In genomic region chr1:3061981-3062615, GRCh38 we compare ENCODE assay signal across 25 cellular contexts. TPM values are rescaled to one million over a fixed set of nuclear protein-coding genes. Genes with fewer than 3 reads are reported as not detected.
DNase-seq lines count a peak whose midpoint lies in the region; ATAC-seq, FAIRE-seq and TF ChIP-seq lines count a peak whose summit lies in the region.
"Had no signal": no experiment of that assay in that cellular context is flagged by ENCODE, and none has a peak within 500 bp of the region (broad histone marks: within the 10 kb centered on the region; RNA-seq: fewer than 3 reads in every experiment).

No MANE protein-coding gene starts in this region.

- intact Hi-C loops in activated B cell treated with CpG ODN at 0.5 μM for 24 hours (cut with micrococcal nuclease) (no loop called here), HepG2 (cut with micrococcal nuclease; ENCODE audit: unreplicated experiment) (no loop called here)

- peaks cover 10% of the 10 kb centered on the region for H3K27me3 Mint-ChIP-seq in activated B cell treated with CpG ODN at 0.5 μM for 24 hours
- peaks cover 36% of the 10 kb centered on the region for H3K27me3 Mint-ChIP-seq in stimulated activated memory B cell treated with anti-CD40 and anti-IgM and Interleukin-4, amounts not matched to agents 10 μg/mL and 1 μg/mL and 100 μg/mL, for 72 hours

- H3K36me3 ChIP-seq in HUES48 (ENCODE audit: control insufficient read depth, insufficient read depth, low read length) (no peaks in the 10 kb centered on the region), HepG2 (replicated peaks in 1 of 2; ENCODE audit: control insufficient read depth in 1 of 2, insufficient read depth in 2 of 2, low read length in 2 of 2) (no peaks in the 10 kb centered on the region)
- H3K36me3 ChIP-seq: right lobe of liver, SJSA1 had no signal

- TF ChIP-seq RAD21 in HepG2 (CRISPR knock-in tag; IDR thresholded peaks at IDR 0.05), result no peak

- no peak for ATAC-seq in activated B cell treated with CpG ODN at 0.5 μM for 24 hours (ENCODE audit: low read depth)
- ATAC-seq in HepG2, result no peak; the same call in 2 of the 3 replicates
- ATAC-seq in stimulated activated memory B cell treated with anti-CD40 and anti-IgM and Interleukin-4, amounts not matched to agents 10 μg/mL and 1 μg/mL and 100 μg/mL, for 72 hours, result peak; percentile 10
- no peak for ATAC-seq in GM18511 (IDR thresholded peaks at IDR 0.05; ENCODE audit: unreplicated experiment)
- ATAC-seq: activated CD4-positive, CD25-positive, alpha-beta regulatory T cell treated with anti-CD3 and anti-CD28 coated beads, Interleukin-2, amount 50 U/mL, for 24 hours; effector memory CD8-positive, alpha-beta T cell; right lobe of liver had no signal

- TF ChIP-seq EP300 in HepG2 (IDR thresholded peaks at IDR 0.05; ENCODE audit: low read depth in 2 of 2, low read length in 2 of 2) (no peak), HepG2 (CRISPR knock-in tag; IDR thresholded peaks at IDR 0.05; ENCODE audit: borderline replicate concordance) (no peak)

- no peaks in the 10 kb centered on the region for H3K79me2 ChIP-seq in HepG2 (ENCODE audit: insufficient read depth, low read length)

- FAIRE-seq in HepG2 (lab: Jason Lieb, UNC), result no peak
- FAIRE-seq: GM18507, keratinocyte had no signal

- no peak overlapping the region for H2AFZ ChIP-seq in HepG2 (ENCODE audit: low read length)

- no peak overlapping the region for H3K27ac Mint-ChIP-seq in activated B cell treated with CpG ODN at 0.5 μM for 24 hours
- no peak overlapping the region for H3K27ac Mint-ChIP-seq in stimulated activated memory B cell treated with anti-CD40 and anti-IgM and Interleukin-4, amounts not matched to agents 10 μg/mL and 1 μg/mL and 100 μg/mL, for 72 hours
- H3K27ac Mint-ChIP-seq: effector memory CD8-positive, alpha-beta T cell; mesothelial cell of epicardium; stimulated activated naive CD8-positive, alpha-beta T cell treated with anti-CD3 and anti-CD28 coated beads, Interleukin-15, amount 100 ng/mL, for 72 hours had no signal

- peaks cover 5% of the 10 kb centered on the region; the same call in 1 of the 2 replicates for H3K4me1 ChIP-seq in HUES48 (ENCODE audit: control insufficient read depth, insufficient read depth, low read length)
- H3K4me1 ChIP-seq in HepG2 (ENCODE audit: insufficient read depth, low read length), result peaks cover 23% of the 10 kb centered on the region
- H3K4me1 ChIP-seq: SJSA1 had no signal

- H3K4me1 Mint-ChIP-seq in activated B cell treated with CpG ODN at 0.5 μM for 24 hours, result no peaks in the 10 kb centered on the region
- H3K4me1 Mint-ChIP-seq in stimulated activated memory B cell treated with anti-CD40 and anti-IgM and Interleukin-4, amounts not matched to agents 10 μg/mL and 1 μg/mL and 100 μg/mL, for 72 hours, result no peaks in the 10 kb centered on the region
- H3K4me1 Mint-ChIP-seq: mesothelial cell of epicardium, neural crest cell had no signal

- 2% methylated on average over 9 of the region's 21 CpGs for WGBS in HepG2 (ENCODE audit: low lambda C conversion rate)

- in situ Hi-C loops in HepG2 (cut with HindIII; ENCODE audit: extremely low pct_ligation_motif_present, low pct_unique_long_range_greater_than_20kb), result loop anchor here (25.0 kb wide), 1 partner anchor 225 kb away; no protein-coding TSS in a partner anchor

- peak; percentile 4 for DNase-seq in activated B cell treated with CpG ODN at 0.5 μM for 24 hours
- no peak for DNase-seq in HepG2 (ENCODE audit: low spot score)
- DNase-seq in NCI-H526 (lab: John Stamatoyannopoulos, UW), result no peak
- DNase-seq in kidney tubule cell (ENCODE audit: low spot score), result no peak
- DNase-seq: anterior cingulate cortex; cerebellar nuclear complex; COR-L47; effector memory CD8-positive, alpha-beta T cell; NCI-H1105; NCI-H2171; NCI-H748 treated with DMSO at 0.1 percent for 48 hours; stimulated activated naive CD8-positive, alpha-beta T cell treated with anti-CD3 and anti-CD28 coated beads, Interleukin-15, amount 100 ng/mL, for 72 hours; T-helper 2 cell had no signal

- H3K4me2 ChIP-seq in HepG2 (ENCODE audit: low read depth, low read length), result peak overlapping the region; percentile 33; the same call in 1 of the 2 replicates

- H3K27ac ChIP-seq in HUES48 (ENCODE audit: low read depth, low read length), result no peak overlapping the region
- H3K27ac ChIP-seq in HepG2 (ENCODE audit: extremely low read length, insufficient read depth, low read length), result no peak overlapping the region
- H3K27ac ChIP-seq: right lobe of liver, SJSA1 had no signal

- H3K27me3 ChIP-seq in HUES48 (ENCODE audit: control insufficient read depth, insufficient read depth, low read length), result peaks cover 86% of the 10 kb centered on the region
- H3K27me3 ChIP-seq in HepG2 (ENCODE audit: control insufficient read depth in 1 of 2, insufficient read depth in 2 of 2, low read length in 2 of 2), result peaks cover 10 to 58% of the 10 kb centered on the region in 2 experiments; a peak in 4 of 5 replicates

- no peak overlapping the region for H3K4me3 Mint-ChIP-seq in activated B cell treated with CpG ODN at 0.5 μM for 24 hours
- H3K4me3 Mint-ChIP-seq in stimulated activated memory B cell treated with anti-CD40 and anti-IgM and Interleukin-4, amounts not matched to agents 10 μg/mL and 1 μg/mL and 100 μg/mL, for 72 hours, result no peak overlapping the region
- H3K4me3 Mint-ChIP-seq: effector memory CD8-positive, alpha-beta T cell; mesothelial cell of epicardium; neural crest cell; stimulated activated naive CD8-positive, alpha-beta T cell treated with anti-CD3 and anti-CD28 coated beads, Interleukin-15, amount 100 ng/mL, for 72 hours had no signal

- TF ChIP-seq CTCF in activated B cell treated with CpG ODN at 0.5 μM for 24 hours (IDR thresholded peaks at IDR 0.05) (no peak), HepG2 (CRISPR knock-in tag; IDR thresholded peaks at IDR 0.05) (no peak)

- no peaks in the 10 kb centered on the region for H3K9me3 ChIP-seq in HUES48 (ENCODE audit: control insufficient read depth, insufficient read depth, low read length)
- H3K9me3 ChIP-seq in HepG2 (ENCODE audit: low read length), result no peaks in the 10 kb centered on the region
- H3K9me3 ChIP-seq: right lobe of liver, SJSA1 had no signal

- H4K20me1 ChIP-seq in HepG2 (ENCODE audit: insufficient read depth, low read length), result no peaks in the 10 kb centered on the region

- no peaks in the 10 kb centered on the region for H3K9me3 Mint-ChIP-seq in activated B cell treated with CpG ODN at 0.5 μM for 24 hours
- no peaks in the 10 kb centered on the region for H3K9me3 Mint-ChIP-seq in stimulated activated memory B cell treated with anti-CD40 and anti-IgM and Interleukin-4, amounts not matched to agents 10 μg/mL and 1 μg/mL and 100 μg/mL, for 72 hours
- H3K9me3 Mint-ChIP-seq: effector memory CD8-positive, alpha-beta T cell; neural crest cell; stimulated activated naive CD8-positive, alpha-beta T cell treated with anti-CD3 and anti-CD28 coated beads, Interleukin-15, amount 100 ng/mL, for 72 hours had no signal

- H3K9ac ChIP-seq in HUES48 (ENCODE audit: low read depth, low read length), result no peak overlapping the region
- H3K9ac ChIP-seq in HepG2 (ENCODE audit: insufficient read depth, low read depth, low read length), result no peak overlapping the region

- H3K4me3 ChIP-seq in HUES48 (ENCODE audit: low read depth, low read length) (peak overlapping the region; percentile 20), HepG2 (replicated peaks in 1 of 3; ENCODE audit: insufficient read depth in 1 of 3, low read depth in 2 of 3, low read length in 3 of 3) (no peak overlapping the region)
- H3K4me3 ChIP-seq: right lobe of liver, SJSA1 had no signal

- POLR2A ChIA-PET in activated B cell treated with CpG ODN at 0.5 μM for 24 hours (lab: Charles Lee), result no interaction called here
- POLR2A ChIA-PET in HepG2 (lab: Yijun Ruan, JAX), result no interaction called here

- CTCF ChIA-PET in activated B cell treated with CpG ODN at 0.5 μM for 24 hours (lab: Charles Lee) (no interaction called here), HepG2 (lab: Yijun Ruan, JAX; ENCODE audit: low intra/inter-chr PET ratio, low total read pairs) (no interaction called here)

- TF ChIP-seq POLR2A in HepG2 (IDR thresholded peaks at IDR 0.05; ENCODE audit: insufficient read depth in 1 of 2, low read depth in 2 of 2, low read length in 2 of 2), result no peak

- no TSS peak for BruUV-seq in HepG2 (replicated peaks; lab: Mats Ljungman, UMichigan)

- H3K36me3 Mint-ChIP-seq in activated B cell treated with CpG ODN at 0.5 μM for 24 hours (ENCODE audit: low read depth), result no peaks in the 10 kb centered on the region
- H3K36me3 Mint-ChIP-seq in stimulated activated memory B cell treated with anti-CD40 and anti-IgM and Interleukin-4, amounts not matched to agents 10 μg/mL and 1 μg/mL and 100 μg/mL, for 72 hours, result no peaks in the 10 kb centered on the region
- H3K36me3 Mint-ChIP-seq: mesothelial cell of epicardium had no signal

RNA-seq across cellular contexts. Expression of gene PRDM16, which starts 6.9 kb away (rescaled TPM):
- total RNA-seq in activated B cell treated with CpG ODN at 0.5 μM for 24 hours (not detected in 2 replicates), HepG2 (2016; rRNA removed; fragmentation: Illumina TruSeq; extraction: Trizol) (0.13 and 0.15 TPM in 2 replicates)
- total RNA-seq in HepG2 (2016; cell fraction: cytosol; rRNA removed; fragmentation: Illumina TruSeq; extraction: Trizol; ENCODE audit: low read depth), result under 0.01 and 0.35 TPM in 2 replicates
- 0.21 and 0.24 TPM in 2 replicates for total RNA-seq in HepG2 (2016; cell fraction: insoluble cytoplasmic fraction; rRNA removed; fragmentation: Illumina TruSeq; extraction: Trizol)
- 0.19 and 0.24 TPM in 2 replicates for total RNA-seq in HepG2 (2016; cell fraction: membrane; rRNA removed; fragmentation: Illumina TruSeq; extraction: Trizol)
- 0.12 and 1.1 TPM in 2 replicates for total RNA-seq in HepG2 (2016; cell fraction: nucleus; rRNA removed; fragmentation: Illumina TruSeq; extraction: Trizol)
- polyA plus RNA-seq in HepG2 (2011; rRNA removed), result 0.81 and 1.5 TPM in 2 replicates
- polyA plus RNA-seq in HepG2 (2011; cell fraction: cytosol; rRNA removed), result 0.96 and 1.0 TPM in 2 replicates
- polyA plus RNA-seq in HepG2 (2011; cell fraction: nucleus; rRNA removed), result 5.9 and 6.8 TPM in 2 replicates
- 1.7 and 1.8 TPM in 2 replicates for polyA plus RNA-seq in HepG2 (2012)
- not detected in 2 replicates for polyA plus RNA-seq in HepG2 (2016; cell fraction: cytosol; fragmentation: Illumina TruSeq; extraction: Trizol; ENCODE audit: low read depth)
- polyA plus RNA-seq in HepG2 (2016; cell fraction: insoluble cytoplasmic fraction; fragmentation: Illumina TruSeq; extraction: Trizol; ENCODE audit: low read depth), result 0.15 and 0.46 TPM in 2 replicates
- 0.13 TPM in 1 of 2 replicates, not detected in the other for polyA plus RNA-seq in HepG2 (2016; cell fraction: membrane; fragmentation: Illumina TruSeq; extraction: Trizol; ENCODE audit: low read depth)
- 0.34 and 0.47 TPM in 2 replicates for polyA plus RNA-seq in HepG2 (2016; cell fraction: nucleus; fragmentation: Illumina TruSeq; extraction: Trizol; ENCODE audit: insufficient read depth, low read depth)
- polyA minus RNA-seq in HepG2 (2011; rRNA and poly(A)+ RNA removed; ENCODE audit: low replicate concordance), result 0.40 TPM in 1 of 2 replicates, not detected in the other
- 0.79 and 1.1 TPM in 2 replicates for polyA minus RNA-seq in HepG2 (2011; cell fraction: cytosol; rRNA and poly(A)+ RNA removed)
- polyA minus RNA-seq in HepG2 (2011; cell fraction: nucleus; rRNA and poly(A)+ RNA removed), result 2.1 and 2.4 TPM in 2 replicates
- total RNA-seq: LHCN-M2 had no signal

RNA-seq across cellular contexts. Expression of gene ACTRT2, which starts 40.8 kb away (rescaled TPM):
- total RNA-seq in activated B cell treated with CpG ODN at 0.5 μM for 24 hours (not detected in 2 replicates), HepG2 (2016; rRNA removed; fragmentation: Illumina TruSeq; extraction: Trizol) (not detected in 2 replicates)
- total RNA-seq in HepG2 (2016; cell fraction: cytosol; rRNA removed; fragmentation: Illumina TruSeq; extraction: Trizol; ENCODE audit: low read depth), result not detected in 2 replicates
- total RNA-seq in HepG2 (2016; cell fraction: insoluble cytoplasmic fraction; rRNA removed; fragmentation: Illumina TruSeq; extraction: Trizol), result not detected in 2 replicates
- total RNA-seq in HepG2 (2016; cell fraction: membrane; rRNA removed; fragmentation: Illumina TruSeq; extraction: Trizol), result not detected in 2 replicates
- total RNA-seq in HepG2 (2016; cell fraction: nucleus; rRNA removed; fragmentation: Illumina TruSeq; extraction: Trizol), result not detected in 2 replicates
- polyA plus RNA-seq in HepG2 (2011; rRNA removed), result not detected in 2 replicates
- polyA plus RNA-seq in HepG2 (2011; cell fraction: cytosol; rRNA removed), result not detected in 2 replicates
- not detected in 2 replicates for polyA plus RNA-seq in HepG2 (2011; cell fraction: nucleus; rRNA removed)
- not detected in 2 replicates for polyA plus RNA-seq in HepG2 (2012)
- polyA plus RNA-seq in HepG2 (2016; cell fraction: cytosol; fragmentation: Illumina TruSeq; extraction: Trizol; ENCODE audit: low read depth), result not detected in 2 replicates
- polyA plus RNA-seq in HepG2 (2016; cell fraction: insoluble cytoplasmic fraction; fragmentation: Illumina TruSeq; extraction: Trizol; ENCODE audit: low read depth), result not detected in 2 replicates
- polyA plus RNA-seq in HepG2 (2016; cell fraction: membrane; fragmentation: Illumina TruSeq; extraction: Trizol; ENCODE audit: low read depth), result not detected in 2 replicates
- not detected in 2 replicates for polyA plus RNA-seq in HepG2 (2016; cell fraction: nucleus; fragmentation: Illumina TruSeq; extraction: Trizol; ENCODE audit: insufficient read depth, low read depth)
- polyA minus RNA-seq in HepG2 (2011; rRNA and poly(A)+ RNA removed; ENCODE audit: low replicate concordance), result not detected in 2 replicates
- not detected in 2 replicates for polyA minus RNA-seq in HepG2 (2011; cell fraction: cytosol; rRNA and poly(A)+ RNA removed)
- not detected in 2 replicates for polyA minus RNA-seq in HepG2 (2011; cell fraction: nucleus; rRNA and poly(A)+ RNA removed)
- total RNA-seq: Daoy, LHCN-M2, mesothelial cell of epicardium, neural crest cell, right lobe of liver, SJSA1 had no signal
- polyA plus RNA-seq: keratinocyte had no signal
